Comparison of ENCODE assay signal across 9 cellular contexts in genomic region chr7:18509491-18509890, GRCh38. TPM values are rescaled to one million over a fixed set of nuclear protein-coding genes. Genes with fewer than 3 reads are reported as not detected.
DNase-seq lines count a peak whose midpoint lies in the region; ATAC-seq and TF ChIP-seq lines count a peak whose summit lies in the region.
"Had no signal": no experiment of that assay in that cellular context is flagged by ENCODE, and none has a peak within 500 bp of the region (broad histone marks: within the 10 kb centered on the region; RNA-seq: fewer than 3 reads in every experiment).

No MANE protein-coding gene starts in this region.

- peaks cover 3% of the 10 kb centered on the region for H3K9me3 Mint-ChIP-seq in osteocyte (ENCODE audit: unreplicated experiment)

- H3K4me3 Mint-ChIP-seq in osteocyte (ENCODE audit: unreplicated experiment), result peak overlapping the region; percentile 15

- intact Hi-C loops in breast epithelium (cut with DNase I; ENCODE audit: low total_unique reads), result no loop called here

- H3K36me3 Mint-ChIP-seq in osteocyte (ENCODE audit: unreplicated experiment), result no peaks in the 10 kb centered on the region

- peak overlapping the region in 1 of 3 donors; percentile 9 for H3K4me3 ChIP-seq in breast epithelium

- H3K27me3 Mint-ChIP-seq in osteocyte (ENCODE audit: unreplicated experiment), result no peaks in the 10 kb centered on the region

- no peaks in the 10 kb centered on the region for H3K27me3 ChIP-seq in breast epithelium

- DNase-seq in ELR (ENCODE audit: low read depth) (peak; percentile 46), breast epithelium (ENCODE audit: low spot score in 2 of 2) (no peak), osteocyte (ENCODE audit: extremely low spot score, unreplicated experiment) (no peak), NCI-H2227 (lab: John Stamatoyannopoulos, UW; ENCODE audit: unreplicated experiment) (no peak), NCI-H82 treated with DMSO at 0.1 percent for 48 hours (lab: John Stamatoyannopoulos, UW; ENCODE audit: unreplicated experiment) (no peak)
- no peak for DNase-seq in activated CD4-positive, CD25-positive, alpha-beta regulatory T cell (lab: John Stamatoyannopoulos, UW)
- no peak for DNase-seq in NK-92 treated with Interleukin-12 subunit alpha and Interleukin-12 subunit beta, amount 100 ng/mL, for 24 hours (lab: John Stamatoyannopoulos, UW)
- DNase-seq: NCI-H2171 treated with DMSO at 0.1 percent for 48 hours had no signal

- peak overlapping the region; percentile 76 to 79 for H3K27ac ChIP-seq in breast epithelium

- TF ChIP-seq POLR2A in breast epithelium (IDR thresholded peaks at IDR 0.05), result no peak

- ATAC-seq in HG02678 (IDR thresholded peaks at IDR 0.05; ENCODE audit: unreplicated experiment), result peak; percentile 20

- H3K9me3 ChIP-seq in breast epithelium, result no peaks in the 10 kb centered on the region

- no peaks in the 10 kb centered on the region for H3K4me1 ChIP-seq in breast epithelium

- peak overlapping the region; percentile 92 for H3K27ac Mint-ChIP-seq in osteocyte (ENCODE audit: unreplicated experiment)

- peaks cover 42% of the 10 kb centered on the region for H3K4me1 Mint-ChIP-seq in osteocyte (ENCODE audit: unreplicated experiment)

- H3K36me3 ChIP-seq in breast epithelium, result no peaks in the 10 kb centered on the region

- TF ChIP-seq CTCF in breast epithelium (IDR thresholded peaks at IDR 0.05), result no peak
- no peak for TF ChIP-seq CTCF in osteocyte (IDR thresholded peaks at IDR 0.05)

RNA-seq across cellular contexts. Expression of gene HDAC9, which starts 13.9 kb away (rescaled TPM):
- 10 to 100 TPM in 1 of 3 donors, 1 to 10 TPM in 2; 7.2 to 27.5 (median 7.3) TPM for total RNA-seq in breast epithelium
- total RNA-seq in osteocyte, result 0.81 and 1.5 TPM in 2 replicates
